ENCODE assay signal across 21 cellular contexts in the genomic region with DNA sequence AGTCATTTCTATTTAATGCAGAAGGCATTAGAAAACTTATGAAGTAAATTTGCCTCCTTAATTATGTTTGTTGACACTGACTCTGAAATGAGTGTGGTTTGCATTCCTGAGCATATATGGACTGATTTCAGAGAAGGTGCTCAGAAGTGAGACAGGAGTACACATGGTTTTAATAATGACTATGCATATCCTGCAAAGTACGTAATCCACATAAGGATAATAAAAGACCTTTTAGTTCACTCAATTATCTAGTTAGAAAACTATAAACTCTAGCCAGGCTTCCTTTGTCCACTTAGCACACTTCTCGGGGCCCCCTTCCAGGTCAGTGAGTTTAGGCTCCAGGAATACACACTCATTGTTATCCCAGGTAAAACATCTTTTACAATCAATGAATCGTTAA.
"Had no signal": no experiment of that assay in that cellular context is flagged by ENCODE, and none has a peak within 500 bp of the region (broad histone marks: within the 10 kb centered on the region; RNA-seq: fewer than 3 reads in every experiment).

No MANE protein-coding gene starts in this region.

- H3K27me3 ChIP-seq: upper lobe of right lung had no signal

- H3K27ac Mint-ChIP-seq: activated naive CD8-positive, alpha-beta T cell; activated T-helper 2 cell treated with anti-CD3 and anti-CD28 coated beads, Interferon-gamma antibody, Interleukin-2, Interleukin-4, amounts not matched to agents 10 μg/mL and 5 μg/mL and 100 μg/mL, durations not matched to agents 14 hours and 24 hours and 36 hours; naive thymus-derived CD4-positive, alpha-beta T cell; WTC11 had no signal

- H3K36me3 ChIP-seq: heart left ventricle, upper lobe of right lung had no signal

- H3K9me3 ChIP-seq: heart left ventricle, upper lobe of right lung had no signal

- H3K4me1 Mint-ChIP-seq: naive thymus-derived CD4-positive, alpha-beta T cell; WTC11 had no signal

- ATAC-seq: activated T-cell treated with anti-CD3 and anti-CD28 coated beads, Interleukin-2, amount 50 U/mL, for 4 hours; heart left ventricle; left colon; naive thymus-derived CD4-positive, alpha-beta T cell; stimulated activated naive CD8-positive, alpha-beta T cell treated with anti-CD3 and anti-CD28 coated beads, Interleukin-15, Interleukin-2, amounts not matched to agents 100 U/mL and 50 U/mL, for 24 hours; upper lobe of right lung; WTC11 had no signal

- H3K4me3 ChIP-seq: heart left ventricle, upper lobe of right lung had no signal

- H3K36me3 Mint-ChIP-seq: activated naive CD8-positive, alpha-beta T cell; naive thymus-derived CD4-positive, alpha-beta T cell; WTC11 had no signal

- H3K9me3 Mint-ChIP-seq: activated T-cell treated with anti-CD3 and anti-CD28 coated beads, Interleukin-2, amount 50 U/mL, for 4 hours; activated T-helper 2 cell treated with anti-CD3 and anti-CD28 coated beads, Interferon-gamma antibody, Interleukin-2, Interleukin-4, amounts not matched to agents 10 μg/mL and 5 μg/mL and 100 μg/mL, durations not matched to agents 14 hours and 24 hours and 36 hours; naive thymus-derived CD4-positive, alpha-beta T cell; WTC11 had no signal

- H3K4me3 Mint-ChIP-seq: activated naive CD8-positive, alpha-beta T cell; activated T-cell treated with anti-CD3 and anti-CD28 coated beads, Interleukin-2, amount 50 U/mL, for 4 hours; naive thymus-derived CD4-positive, alpha-beta T cell; WTC11 had no signal

- DNase-seq: activated CD4-positive, alpha-beta T cell treated with anti-CD3 and anti-CD28 coated beads for 4 hours; activated CD4-positive, alpha-beta T cell treated with anti-CD3 and anti-CD28 coated beads, Interleukin-2, amount 50 U/mL, for 48 hours; activated CD8-positive, alpha-beta memory T cell treated with anti-CD3 and anti-CD28 coated beads, Interleukin-2, amount 50 U/mL, for 48 hours; activated naive CD4-positive, alpha-beta T cell; activated T-cell treated with anti-CD3 and anti-CD28 coated beads, Interleukin-2, amount 50 U/mL, for 4 hours; cerebellar nuclear complex; cortex of kidney; heart left ventricle; islet precursor cell; left colon; mesendoderm; naive thymus-derived CD4-positive, alpha-beta T cell; retina; stimulated activated CD4-positive, alpha-beta T cell treated with anti-CD3 and anti-CD28 coated beads, Interleukin-2, amount 100 ng/mL, for 48 hours; stimulated activated naive CD8-positive, alpha-beta T cell treated with anti-CD3 and anti-CD28 coated beads, Interleukin-15, Interleukin-2, amounts not matched to agents 100 U/mL and 50 U/mL, for 24 hours; T-helper 9 cell; upper lobe of right lung had no signal

- H3K27ac ChIP-seq: epithelial cell of prostate, heart left ventricle, upper lobe of right lung had no signal

- H3K4me1 ChIP-seq: upper lobe of right lung had no signal
